ENCODE assay signal across 2 cellular contexts in genomic region chr12:89501793-89502192, GRCh38.
TF ChIP-seq lines count a peak whose summit lies in the region.

No MANE protein-coding gene starts in this region.

TF ChIP-seq in A549, 52 proteins besides CTCF, POLR2A, EP300 and RAD21 (continued from another document):
- TF ChIP-seq ATOH8 (CRISPR knock-in tag; IDR thresholded peaks at IDR 0.05; ENCODE audit: low read depth) (no peak), ESRRA (IDR thresholded peaks at IDR 0.05; ENCODE audit: borderline replicate concordance, low read length) (no peak), PHF8 (IDR thresholded peaks at IDR 0.05; ENCODE audit: borderline replicate concordance, low read depth) (no peak), CBX2 (IDR thresholded peaks at IDR 0.05; ENCODE audit: borderline replicate concordance, low read depth) (no peak), ZNF302 (CRISPR knock-in tag; IDR thresholded peaks at IDR 0.05) (no peak), BHLHE40 (IDR thresholded peaks at IDR 0.05; ENCODE audit: low read depth, low read length) (no peak), HOXB5 (CRISPR knock-in tag; IDR thresholded peaks at IDR 0.05) (no peak), NFE2L2 (conservative IDR thresholded peaks at IDR 0.05; ENCODE audit: low read length) (no peak), JUN (IDR thresholded peaks at IDR 0.05) (no peak), ELK1 (IDR thresholded peaks at IDR 0.05; ENCODE audit: low read depth, low read length) (no peak), HOXA7 (CRISPR knock-in tag; IDR thresholded peaks at IDR 0.05) (no peak)
TF ChIP-seq in A549: peak in this region for 0.

TF ChIP-seq in SK-N-SH, 30 proteins besides CTCF, POLR2A, EP300 and RAD21 (continued from another document):
- TF ChIP-seq SMC3 (IDR thresholded peaks at IDR 0.05; ENCODE audit: low read depth, low read length) = no peak
- no peak for TF ChIP-seq GABPA (IDR thresholded peaks at IDR 0.05; ENCODE audit: low read depth)
- no peak for TF ChIP-seq ZBTB33 (IDR thresholded peaks at IDR 0.05; ENCODE audit: borderline replicate concordance, low read depth)
- no peak for TF ChIP-seq RFX5 (IDR thresholded peaks at IDR 0.05; ENCODE audit: low read length)
- no peak for TF ChIP-seq IRF3 (IDR thresholded peaks at IDR 0.05; ENCODE audit: low read depth, low read length)
- TF ChIP-seq NFIC (IDR thresholded peaks at IDR 0.05; ENCODE audit: borderline replicate concordance) = no peak
- TF ChIP-seq NRF1 (IDR thresholded peaks at IDR 0.05; ENCODE audit: low read depth, low read length) = no peak
- no peak for TF ChIP-seq TCF12 (IDR thresholded peaks at IDR 0.05)
